8 cellular contexts compared by ENCODE assay signal in genomic region chr12:64560395-64561301, GRCh38. TPM values are rescaled to one million over a fixed set of nuclear protein-coding genes. Genes with fewer than 3 reads are reported as not detected.
DNase-seq lines count a peak whose midpoint lies in the region; ATAC-seq and TF ChIP-seq lines count a peak whose summit lies in the region.

No MANE protein-coding gene starts in this region.

- ATAC-seq in activated naive CD8-positive, alpha-beta T cell treated with anti-CD3 and anti-CD28 coated beads, Interleukin-2, amount 50 U/mL, for 24 hours = peak; percentile 28
- ATAC-seq in Panc1 = peak; percentile 90

- no peak overlapping the region for H3K4me3 Mint-ChIP-seq in activated naive CD8-positive, alpha-beta T cell treated with anti-CD3 and anti-CD28 coated beads, Interleukin-2, amount 50 U/mL, for 24 hours
- no peak overlapping the region for H3K4me3 Mint-ChIP-seq in activated naive CD8-positive, alpha-beta T cell treated with anti-CD3 and anti-CD28 coated beads for 36 hours
- no peak overlapping the region for H3K4me3 Mint-ChIP-seq in activated T-cell treated with anti-CD3 and anti-CD28 coated beads, Interleukin-2, amount 50 U/mL, for 24 hours

- H3K9me3 Mint-ChIP-seq in activated naive CD8-positive, alpha-beta T cell treated with anti-CD3 and anti-CD28 coated beads, Interleukin-2, amount 50 U/mL, for 24 hours = no peaks in the 10 kb centered on the region
- H3K9me3 Mint-ChIP-seq in activated naive CD8-positive, alpha-beta T cell treated with anti-CD3 and anti-CD28 coated beads for 36 hours = no peaks in the 10 kb centered on the region
- H3K9me3 Mint-ChIP-seq in activated T-cell treated with anti-CD3 and anti-CD28 coated beads, Interleukin-2, amount 50 U/mL, for 24 hours = no peaks in the 10 kb centered on the region

- POLR2A ChIA-PET in Panc1 (lab: Charles Lee) = no interaction called here

- in situ Hi-C loops in Panc1 (cut with HindIII; ENCODE audit: low pct_unique_long_range_greater_than_20kb, low sequenced_read_pairs) = no loop called here

- H3K27ac ChIP-seq in Panc1 (ENCODE audit: low read length) = peak overlapping the region; percentile 60

- H3K36me3 ChIP-seq in Panc1 (ENCODE audit: control insufficient read depth, insufficient read depth, low read length) = no peaks in the 10 kb centered on the region

- intact Hi-C loops in Panc1 (cut with micrococcal nuclease; ENCODE audit: unreplicated experiment) = no loop called here

- no peaks in the 10 kb centered on the region for H3K9me3 ChIP-seq in Panc1 (ENCODE audit: control insufficient read depth, insufficient read depth, low read depth, low read length)

- no peak overlapping the region for H3K4me3 ChIP-seq in Panc1 (ENCODE audit: low read depth in 2 of 2, low read length in 2 of 2)
- no peak overlapping the region for H3K4me3 ChIP-seq in fibroblast of mammary gland (ENCODE audit: control insufficient read depth, low read depth, low read length)

- no peaks in the 10 kb centered on the region for H3K36me3 Mint-ChIP-seq in activated naive CD8-positive, alpha-beta T cell treated with anti-CD3 and anti-CD28 coated beads, Interleukin-2, amount 50 U/mL, for 24 hours (ENCODE audit: low read depth)
- no peaks in the 10 kb centered on the region for H3K36me3 Mint-ChIP-seq in activated naive CD8-positive, alpha-beta T cell treated with anti-CD3 and anti-CD28 coated beads for 36 hours
- no peaks in the 10 kb centered on the region for H3K36me3 Mint-ChIP-seq in activated T-cell treated with anti-CD3 and anti-CD28 coated beads, Interleukin-2, amount 50 U/mL, for 24 hours (ENCODE audit: low read depth)

- DNase-seq in activated naive CD8-positive, alpha-beta T cell treated with anti-CD3 and anti-CD28 coated beads, Interleukin-2, amount 50 U/mL, for 24 hours = no peak
- DNase-seq in activated naive CD8-positive, alpha-beta T cell treated with anti-CD3 and anti-CD28 coated beads for 36 hours = no peak
- DNase-seq in Panc1 (ENCODE audit: low read depth, low spot score) = peak; percentile 67
- DNase-seq in fibroblast of mammary gland (ENCODE audit: low read depth) = peak; percentile 99
- DNase-seq in smooth muscle cell of the brain vasculature (ENCODE audit: low read depth, low spot score) = peak; percentile 91
- DNase-seq in activated T-cell treated with anti-CD3 and anti-CD28 coated beads, Interleukin-2, amount 50 U/mL, for 24 hours = no peak
- DNase-seq in NCI-H1105 (lab: John Stamatoyannopoulos, UW) = no peak
- no peak for DNase-seq in COLO668 (lab: John Stamatoyannopoulos, UW; ENCODE audit: unreplicated experiment)

- peaks cover 18% of the 10 kb centered on the region for H3K4me1 ChIP-seq in Panc1 (ENCODE audit: control insufficient read depth, insufficient read depth, low read length)

- H3K27me3 ChIP-seq in Panc1 (ENCODE audit: control insufficient read depth, insufficient read depth, low read length) = no peaks in the 10 kb centered on the region

- TF ChIP-seq CTCF in Panc1 (IDR thresholded peaks at IDR 0.05) (no peak), fibroblast of mammary gland (conservative IDR thresholded peaks at IDR 0.05; ENCODE audit: control insufficient read depth, insufficient read depth, low read depth, low read length) (no peak)

- no peaks in the 10 kb centered on the region for H3K27me3 Mint-ChIP-seq in activated naive CD8-positive, alpha-beta T cell treated with anti-CD3 and anti-CD28 coated beads, Interleukin-2, amount 50 U/mL, for 24 hours
- no peaks in the 10 kb centered on the region for H3K27me3 Mint-ChIP-seq in activated naive CD8-positive, alpha-beta T cell treated with anti-CD3 and anti-CD28 coated beads for 36 hours
- no peaks in the 10 kb centered on the region for H3K27me3 Mint-ChIP-seq in activated T-cell treated with anti-CD3 and anti-CD28 coated beads, Interleukin-2, amount 50 U/mL, for 24 hours

- CTCF ChIA-PET in Panc1 (lab: Charles Lee) = interaction anchor here (0.5 to 1.1 kb wide), 3 partner anchors 10 to 56 kb away, joined by 4 to 11 read pairs (median 5); no protein-coding TSS in a partner anchor

- H3K27ac Mint-ChIP-seq in activated naive CD8-positive, alpha-beta T cell treated with anti-CD3 and anti-CD28 coated beads, Interleukin-2, amount 50 U/mL, for 24 hours = no peak overlapping the region
- no peak overlapping the region for H3K27ac Mint-ChIP-seq in activated naive CD8-positive, alpha-beta T cell treated with anti-CD3 and anti-CD28 coated beads for 36 hours
- H3K27ac Mint-ChIP-seq in activated T-cell treated with anti-CD3 and anti-CD28 coated beads, Interleukin-2, amount 50 U/mL, for 24 hours = no peak overlapping the region

- no TSS peak for BruUV-seq in Panc1 (replicated peaks; lab: Mats Ljungman, UMichigan)

- H3K4me1 Mint-ChIP-seq in activated naive CD8-positive, alpha-beta T cell treated with anti-CD3 and anti-CD28 coated beads, Interleukin-2, amount 50 U/mL, for 24 hours = no peaks in the 10 kb centered on the region
- no peaks in the 10 kb centered on the region for H3K4me1 Mint-ChIP-seq in activated naive CD8-positive, alpha-beta T cell treated with anti-CD3 and anti-CD28 coated beads for 36 hours
- H3K4me1 Mint-ChIP-seq in activated T-cell treated with anti-CD3 and anti-CD28 coated beads, Interleukin-2, amount 50 U/mL, for 24 hours (ENCODE audit: low read depth) = peaks cover 4% of the 10 kb centered on the region

RNA-seq across cellular contexts. Expression of gene RASSF3, which starts 49.6 kb away (rescaled TPM):
- total RNA-seq in activated naive CD8-positive, alpha-beta T cell treated with anti-CD3 and anti-CD28 coated beads for 36 hours = 10 to 100 TPM; 48.0 to 51.0 TPM
- 107 TPM for total RNA-seq in Panc1 (2021; ENCODE audit: unreplicated experiment)
- polyA plus RNA-seq in Panc1 (2012; ENCODE audit: insufficient read length) = 42.2 TPM

Comparison
In these comparisons a context has a peak if more than half of its experiments do, and no peak if none do; other contexts are left out.
1. DNase-seq: peak in Panc1 (single experiment), fibroblast of mammary gland (single experiment) and smooth muscle cell of the brain vasculature (single experiment); none in activated naive CD8-positive, alpha-beta T cell treated with anti-CD3 and anti-CD28 coated beads, Interleukin-2, amount 50 U/mL, for 24 hours (single experiment), activated naive CD8-positive, alpha-beta T cell treated with anti-CD3 and anti-CD28 coated beads for 36 hours (single experiment), activated T-cell treated with anti-CD3 and anti-CD28 coated beads, Interleukin-2, amount 50 U/mL, for 24 hours (single experiment), NCI-H1105 (single experiment) and COLO668 (single experiment).